Comparison of ENCODE assay signal across 28 cellular contexts in the genomic region with DNA sequence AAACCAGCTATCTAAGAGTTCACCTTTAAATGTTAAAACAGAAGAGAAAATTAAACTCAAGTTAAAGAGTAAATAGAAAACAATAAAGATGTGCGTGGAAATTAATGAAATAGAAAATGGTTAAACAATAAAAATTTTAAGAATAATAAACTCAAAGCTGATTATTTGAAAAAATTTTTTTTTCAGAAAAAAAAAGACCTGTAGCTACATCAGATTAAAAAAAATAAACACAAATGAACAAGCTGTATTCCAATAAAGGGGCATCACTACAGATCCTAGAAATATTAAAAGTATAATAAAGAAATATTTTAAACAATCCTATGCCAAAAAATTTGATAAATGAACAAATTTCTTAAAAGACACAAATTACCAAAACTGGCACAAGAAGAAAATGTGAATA.
"Had no signal": no experiment of that assay in that cellular context is flagged by ENCODE, and none has a peak within 500 bp of the region (broad histone marks: within the 10 kb centered on the region; RNA-seq: fewer than 3 reads in every experiment).

No MANE protein-coding gene starts in this region.

- DNase-seq: colonic mucosa; dermis blood vessel endothelial cell; effector memory CD4-positive, alpha-beta T cell; gastrocnemius medialis; head of caudate nucleus; left cardiac atrium; left lung; mesenchymal stem cell; mucosa of descending colon; naive B cell; nephron progenitor cell; nucleus accumbens; spleen; stimulated activated CD4-positive, alpha-beta T cell treated with anti-CD3 and anti-CD28 coated beads, Interleukin-4, amount 100 ng/mL, for 4 hours; stimulated activated naive CD8-positive, alpha-beta T cell treated with anti-CD3 and anti-CD28 coated beads, Interleukin-15, Interleukin-2, amounts not matched to agents 100 U/mL and 50 U/mL, for 24 hours; substantia nigra; testis; tibial artery had no signal

- H3K36me3 ChIP-seq: colonic mucosa, esophagus muscularis mucosa, gastrocnemius medialis, left lung, prostate gland, right atrium auricular region, spleen, tibial artery had no signal

- H3K27ac ChIP-seq: colonic mucosa, esophagus muscularis mucosa, gastrocnemius medialis, left lung, prostate gland, right atrium auricular region, spleen, testis, tibial artery had no signal

- H3K4me1 ChIP-seq: colonic mucosa, esophagus muscularis mucosa, gastrocnemius medialis, left lung, right atrium auricular region, spleen, testis had no signal

- H3K9me3 Mint-ChIP-seq: type B pancreatic cell had no signal

- H3K27me3 ChIP-seq: colonic mucosa, gastrocnemius medialis, hepatocyte, left lung, right atrium auricular region, testis, tibial artery had no signal

- H3K4me3 Mint-ChIP-seq: mesothelial cell of epicardium; naive B cell; nephron progenitor cell; stimulated activated memory B cell treated with anti-CD40 and anti-IgM and Interleukin-4, amounts not matched to agents 10 μg/mL and 1 μg/mL and 100 μg/mL, for 72 hours; type B pancreatic cell had no signal

- H3K4me1 Mint-ChIP-seq: naive B cell; stimulated activated memory B cell treated with anti-CD40 and anti-IgM and Interleukin-4, amounts not matched to agents 10 μg/mL and 1 μg/mL and 100 μg/mL, for 72 hours had no signal

- FAIRE-seq: endothelial cell of umbilical vein, urothelium cell line had no signal

- ATAC-seq: gastrocnemius medialis; left cardiac atrium; left lung; mucosa of descending colon; sciatic nerve; stimulated activated memory B cell treated with anti-CD40 and anti-IgM and Interleukin-4, amounts not matched to agents 10 μg/mL and 1 μg/mL and 100 μg/mL, for 72 hours; stimulated activated naive CD8-positive, alpha-beta T cell treated with anti-CD3 and anti-CD28 coated beads, Interleukin-15, Interleukin-2, amounts not matched to agents 100 U/mL and 50 U/mL, for 24 hours had no signal

- H3K27ac Mint-ChIP-seq: mesothelial cell of epicardium; naive B cell; nephron progenitor cell; stimulated activated memory B cell treated with anti-CD40 and anti-IgM and Interleukin-4, amounts not matched to agents 10 μg/mL and 1 μg/mL and 100 μg/mL, for 72 hours; type B pancreatic cell had no signal

- H3K4me3 ChIP-seq: colonic mucosa, esophagus muscularis mucosa, gastrocnemius medialis, hepatocyte, left lung, mucosa of descending colon, prostate gland, right atrium auricular region, spleen, testis, tibial artery had no signal

- H3K36me3 Mint-ChIP-seq: mesothelial cell of epicardium; naive B cell; stimulated activated memory B cell treated with anti-CD40 and anti-IgM and Interleukin-4, amounts not matched to agents 10 μg/mL and 1 μg/mL and 100 μg/mL, for 72 hours; type B pancreatic cell had no signal

- H3K9me3 ChIP-seq: colonic mucosa, esophagus muscularis mucosa, gastrocnemius medialis, left lung, mucosa of descending colon, prostate gland, right atrium auricular region, spleen, testis, tibial artery had no signal
